ENCODE assay signal across 9 cellular contexts in genomic region chr18:44187090-44187489, GRCh38.
"Had no signal": no experiment of that assay in that cellular context is flagged by ENCODE, and none has a peak within 500 bp of the region (broad histone marks: within the 10 kb centered on the region; RNA-seq: fewer than 3 reads in every experiment).

No MANE protein-coding gene starts in this region.

- H3K36me3 Mint-ChIP-seq: IgD-negative memory B cell had no signal

- H3K9me3 ChIP-seq: HAP-1 had no signal

- H3K4me1 ChIP-seq: HAP-1 had no signal

- ATAC-seq: HCT116, HepG2 had no signal

- DNase-seq: GM23248, GOT3, H7, HFFc6 had no signal

- H3K27ac ChIP-seq: GM23248, HL-60 had no signal

- H3K9ac ChIP-seq: GM23248 had no signal

- H3K36me3 ChIP-seq: HAP-1 had no signal

- H3K4me3 Mint-ChIP-seq: HFFc6, IgD-negative memory B cell had no signal

- H3K27ac Mint-ChIP-seq: HFFc6, IgD-negative memory B cell had no signal

- H3K9me3 Mint-ChIP-seq: IgD-negative memory B cell had no signal

- H3K4me1 Mint-ChIP-seq: IgD-negative memory B cell had no signal

- H3K4me3 ChIP-seq: GM23248, HAP-1 had no signal
